Comparison of ENCODE assay signal across 1 cellular context in the genomic region with DNA sequence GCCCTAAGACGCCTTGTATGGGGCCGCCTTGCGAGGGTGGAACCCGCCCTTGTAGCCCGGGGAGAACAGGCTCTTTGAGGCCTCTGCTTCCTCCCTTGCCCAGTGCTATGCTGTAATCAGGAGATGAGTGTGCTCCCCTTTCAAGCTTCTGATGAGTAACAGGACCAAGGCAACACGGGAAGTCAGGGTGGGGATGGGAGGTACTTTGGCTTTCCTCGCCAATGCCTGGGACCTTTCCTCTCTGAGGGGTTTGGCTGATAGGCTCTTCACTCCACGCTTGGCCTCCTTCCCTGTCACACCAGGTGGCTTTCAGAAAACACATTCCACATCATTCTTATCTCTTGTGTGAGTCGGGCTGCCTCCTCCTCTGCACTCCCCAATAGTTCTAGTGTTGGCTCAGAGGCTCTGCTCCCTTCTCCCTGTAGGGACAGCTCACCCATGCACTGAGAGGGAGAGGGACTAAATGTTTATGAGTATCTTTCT.
TF ChIP-seq lines count a peak whose summit lies in the region.

No MANE protein-coding gene starts in this region.

TF ChIP-seq in SK-N-SH, 30 proteins besides CTCF, POLR2A, EP300 and RAD21 (continued from another document):
- TF ChIP-seq, protein P1, sequence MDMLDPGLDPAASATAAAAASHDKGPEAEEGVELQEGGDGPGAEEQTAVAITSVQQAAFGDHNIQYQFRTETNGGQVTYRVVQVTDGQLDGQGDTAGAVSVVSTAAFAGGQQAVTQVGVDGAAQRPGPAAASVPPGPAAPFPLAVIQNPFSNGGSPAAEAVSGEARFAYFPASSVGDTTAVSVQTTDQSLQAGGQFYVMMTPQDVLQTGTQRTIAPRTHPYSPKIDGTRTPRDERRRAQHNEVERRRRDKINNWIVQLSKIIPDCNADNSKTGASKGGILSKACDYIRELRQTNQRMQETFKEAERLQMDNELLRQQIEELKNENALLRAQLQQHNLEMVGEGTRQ (IDR thresholded peaks at IDR 0.05; ENCODE audit: borderline replicate concordance, low read depth, low read length), result no peak
- peak; percentile 18; the same call in 1 of the 2 replicates for TF ChIP-seq FOSL2 (IDR thresholded peaks at IDR 0.05; ENCODE audit: borderline replicate concordance, low read depth)
- no peak for TF ChIP-seq GABPA (IDR thresholded peaks at IDR 0.05; ENCODE audit: low read depth)
- no peak for TF ChIP-seq FOXJ3 (CRISPR knock-in tag; IDR thresholded peaks at IDR 0.05)
